Comparison of ENCODE assay signal across 16 cellular contexts in genomic region chr2:239726091-239726591, GRCh38.
"Had no signal": no experiment of that assay in that cellular context is flagged by ENCODE, and none has a peak within 500 bp of the region (broad histone marks: within the 10 kb centered on the region; RNA-seq: fewer than 3 reads in every experiment).

No MANE protein-coding gene starts in this region.

- FAIRE-seq: colon, keratinocyte had no signal

- H3K9me3 ChIP-seq: adrenal gland, esophagus muscularis mucosa had no signal

- H3K27ac ChIP-seq: adrenal gland, cardiac muscle cell, esophagus muscularis mucosa, WERI-Rb-1 had no signal

- H3K4me3 ChIP-seq: adrenal gland, cardiac muscle cell, esophagus muscularis mucosa had no signal

- H3K9me3 Mint-ChIP-seq: activated T-helper 1 cell treated with anti-CD3 and anti-CD28 coated beads, Interleukin-12 subunit alpha, Interleukin-12 subunit beta, Interleukin-2, Interleukin-4 antibody, amounts not matched to agents 30 ng/mL and 10 ng/mL and 1 ng/mL, durations not matched to agents 14 hours and 24 hours and 36 hours; natural killer cell treated with Interleukin-12 subunit alpha and Interleukin-12 subunit beta and Interleukin-15 and Interleukin-18, amount 100 ng/mL, for 72 hours; stimulated activated naive CD8-positive, alpha-beta T cell treated with anti-CD3 and anti-CD28 coated beads, Interleukin-15, Interleukin-2, amounts not matched to agents 100 ng/mL and 50 ng/mL, for 24 hours; T-helper 1 cell treated with Interleukin-12 subunit alpha and Interleukin-12 subunit beta and Interleukin-4 antibody, amounts not matched to agents 30 μg/mL and 1 μg/mL, for 36 hours had no signal

- H3K4me1 ChIP-seq: adrenal gland had no signal

- H3K36me3 ChIP-seq: adrenal gland, cardiac muscle cell, esophagus muscularis mucosa, WERI-Rb-1 had no signal

- H3K27me3 Mint-ChIP-seq: stimulated activated naive CD8-positive, alpha-beta T cell treated with anti-CD3 and anti-CD28 coated beads, Interleukin-15, Interleukin-2, amounts not matched to agents 100 ng/mL and 50 ng/mL, for 24 hours had no signal

- H3K27me3 ChIP-seq: adrenal gland, cardiac muscle cell, esophagus muscularis mucosa had no signal

- H3K36me3 Mint-ChIP-seq: natural killer cell treated with Interleukin-12 subunit alpha and Interleukin-12 subunit beta and Interleukin-15 and Interleukin-18, amount 100 ng/mL, for 72 hours had no signal

- H3K27ac Mint-ChIP-seq: activated T-helper 1 cell treated with anti-CD3 and anti-CD28 coated beads, Interleukin-12 subunit alpha, Interleukin-12 subunit beta, Interleukin-2, Interleukin-4 antibody, amounts not matched to agents 30 ng/mL and 10 ng/mL and 1 ng/mL, durations not matched to agents 14 hours and 24 hours and 36 hours; natural killer cell treated with Interleukin-12 subunit alpha and Interleukin-12 subunit beta and Interleukin-15 and Interleukin-18, amount 100 ng/mL, for 72 hours; progenitor cell of endocrine pancreas; stimulated activated naive CD8-positive, alpha-beta T cell treated with anti-CD3 and anti-CD28 coated beads, Interleukin-15, Interleukin-2, amounts not matched to agents 100 ng/mL and 50 ng/mL, for 24 hours; T-helper 1 cell treated with Interleukin-12 subunit alpha and Interleukin-12 subunit beta and Interleukin-4 antibody, amounts not matched to agents 30 μg/mL and 1 μg/mL, for 36 hours had no signal

- H3K4me3 Mint-ChIP-seq: activated T-helper 1 cell treated with anti-CD3 and anti-CD28 coated beads, Interleukin-12 subunit alpha, Interleukin-12 subunit beta, Interleukin-2, Interleukin-4 antibody, amounts not matched to agents 30 ng/mL and 10 ng/mL and 1 ng/mL, durations not matched to agents 14 hours and 24 hours and 36 hours; natural killer cell treated with Interleukin-12 subunit alpha and Interleukin-12 subunit beta and Interleukin-15 and Interleukin-18, amount 100 ng/mL, for 72 hours; stimulated activated naive CD8-positive, alpha-beta T cell treated with anti-CD3 and anti-CD28 coated beads, Interleukin-15, Interleukin-2, amounts not matched to agents 100 ng/mL and 50 ng/mL, for 24 hours; T-helper 1 cell treated with Interleukin-12 subunit alpha and Interleukin-12 subunit beta and Interleukin-4 antibody, amounts not matched to agents 30 μg/mL and 1 μg/mL, for 36 hours had no signal

- DNase-seq: activated CD4-positive, alpha-beta T cell treated with anti-CD3 and anti-CD28 coated beads for 4 hours; activated naive CD4-positive, alpha-beta T cell treated with Interleukin-2 at 50 U/mL for 16 hours; mesendoderm; occipital lobe; WERI-Rb-1 had no signal

- ATAC-seq: natural killer cell treated with Interleukin-12 subunit alpha and Interleukin-12 subunit beta and Interleukin-15 and Interleukin-18, amount 100 ng/mL, for 72 hours; right cardiac atrium had no signal
